In the genomic region with DNA sequence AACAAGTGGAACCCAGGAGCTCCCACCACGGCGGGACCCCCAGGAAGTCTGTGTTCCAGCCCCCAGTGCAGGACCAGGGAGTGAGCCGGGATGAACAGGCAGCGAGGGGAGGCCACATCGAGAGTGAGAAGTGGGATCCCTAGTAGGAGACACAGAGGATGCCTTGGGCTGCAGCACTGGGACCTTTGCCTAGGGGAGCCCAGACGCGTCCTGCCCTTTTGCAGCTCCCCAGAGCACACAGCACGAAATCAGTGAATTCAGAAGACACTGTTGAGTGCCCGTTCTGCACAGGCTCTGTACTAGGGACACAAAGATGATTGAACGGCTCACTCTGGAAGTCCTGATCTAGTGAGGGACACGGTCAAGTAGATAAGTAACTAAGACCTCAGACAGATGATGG, we compare ENCODE assay signal across 33 cellular contexts. TPM values are rescaled to one million over a fixed set of nuclear protein-coding genes. Genes with fewer than 3 reads are reported as not detected.
"Had no signal": no experiment of that assay in that cellular context is flagged by ENCODE, and none has a peak within 500 bp of the region (broad histone marks: within the 10 kb centered on the region; RNA-seq: fewer than 3 reads in every experiment).

No MANE protein-coding gene starts in this region.

- H3K4me1 Mint-ChIP-seq: activated B cell treated with CpG ODN at 0.5 μM for 24 hours; activated naive CD4-positive, alpha-beta T cell treated with anti-CD3 and anti-CD28 coated beads, Interleukin-2, amount 10 ng/mL, durations not matched to agents 7 days and 5 days; activated naive CD8-positive, alpha-beta T cell treated with anti-CD3 and anti-CD28 coated beads, Interleukin-2, amount 10 ng/mL, durations not matched to agents 7 days and 5 days; activated T-helper 17 cell treated with anti-CD3 and anti-CD28 coated beads, Interleukin-2, amount 50 U/mL, for 72 hours; central memory CD8-positive, alpha-beta T cell; T-helper 17 cell had no signal

- H3K27ac Mint-ChIP-seq: activated B cell treated with CpG ODN at 0.5 μM for 24 hours; activated CD8-positive, alpha-beta T cell treated with anti-CD3 and anti-CD28 coated beads for 36 hours; activated naive CD4-positive, alpha-beta T cell treated with anti-CD3 and anti-CD28 coated beads, Interleukin-2, amount 10 ng/mL, durations not matched to agents 7 days and 5 days; activated naive CD8-positive, alpha-beta T cell treated with anti-CD3 and anti-CD28 coated beads, Interleukin-2, amount 10 ng/mL, durations not matched to agents 7 days and 5 days; activated T-helper 17 cell treated with anti-CD3 and anti-CD28 coated beads, Interleukin-2, amount 50 U/mL, for 72 hours; effector memory CD8-positive, alpha-beta T cell; T-helper 17 cell; T-helper 2 cell treated with Interferon-gamma antibody and Interleukin-4, amounts not matched to agents 5 μg/mL and 100 μg/mL, for 36 hours had no signal

- H3K9me3 Mint-ChIP-seq: activated B cell treated with CpG ODN at 0.5 μM for 24 hours; activated naive CD4-positive, alpha-beta T cell treated with anti-CD3 and anti-CD28 coated beads, Interleukin-2, amount 10 ng/mL, durations not matched to agents 7 days and 5 days; activated naive CD4-positive, alpha-beta T cell treated with anti-CD3 and anti-CD28 coated beads, Interleukin-2, amount 50 U/mL, for 72 hours; activated naive CD8-positive, alpha-beta T cell treated with anti-CD3 and anti-CD28 coated beads, Interleukin-2, amount 10 ng/mL, durations not matched to agents 7 days and 5 days; activated T-cell treated with anti-CD3 and anti-CD28 coated beads, Interleukin-2, amount 50 U/mL, for 4 hours; central memory CD8-positive, alpha-beta T cell; effector memory CD8-positive, alpha-beta T cell; T-helper 2 cell treated with Interferon-gamma antibody and Interleukin-4, amounts not matched to agents 5 μg/mL and 100 μg/mL, for 36 hours had no signal

- H3K4me3 ChIP-seq: ascending aorta, breast epithelium, cardiac muscle cell, esophagus muscularis mucosa, gastrocnemius medialis had no signal

- FAIRE-seq: colon had no signal

- H3K4me1 ChIP-seq: ascending aorta, breast epithelium, esophagus muscularis mucosa, foreskin keratinocyte, gastrocnemius medialis had no signal

- DNase-seq: activated B cell treated with CpG ODN at 0.5 μM for 24 hours; activated CD4-positive, alpha-beta T cell treated with anti-CD3 and anti-CD28 coated beads for 48 hours; activated CD4-positive, alpha-beta T cell treated with anti-CD3 and anti-CD28 coated beads, Interleukin-2, amount 50 U/mL, for 1 hour; activated CD4-positive, alpha-beta T cell treated with anti-CD3 and anti-CD28 coated beads, Interleukin-2, amount 50 U/mL, for 48 hours; activated CD8-positive, alpha-beta memory T cell treated with anti-CD3 and anti-CD28 coated beads for 24 hours; activated CD8-positive, alpha-beta T cell treated with anti-CD3 and anti-CD28 coated beads for 36 hours; activated gamma-delta T cell; activated naive CD4-positive, alpha-beta T cell; activated naive CD4-positive, alpha-beta T cell treated with anti-CD3 and anti-CD28 coated beads, Interleukin-2, amount 10 ng/mL, durations not matched to agents 7 days and 5 days; activated naive CD8-positive, alpha-beta T cell treated with anti-CD3 and anti-CD28 coated beads, Interleukin-2, amount 10 ng/mL, durations not matched to agents 7 days and 5 days; activated T-cell treated with anti-CD3 and anti-CD28 coated beads, Interleukin-2, amount 50 U/mL, for 4 hours; cortex of kidney; dermis blood vessel endothelial cell; effector CD4-positive, alpha-beta T cell; effector memory CD8-positive, alpha-beta T cell; erythroblast; foreskin keratinocyte; gastrocnemius medialis; glutamatergic neuron; T-helper 1 cell; T-helper 17 cell; T1000; WERI-Rb-1 had no signal

- H3K36me3 ChIP-seq: ascending aorta, breast epithelium, cardiac muscle cell, esophagus muscularis mucosa, gastrocnemius medialis, WERI-Rb-1 had no signal

- H3K36me3 Mint-ChIP-seq: activated naive CD4-positive, alpha-beta T cell treated with anti-CD3 and anti-CD28 coated beads, Interleukin-2, amount 10 ng/mL, durations not matched to agents 7 days and 5 days; activated naive CD4-positive, alpha-beta T cell treated with anti-CD3 and anti-CD28 coated beads, Interleukin-2, amount 50 U/mL, for 72 hours; activated naive CD8-positive, alpha-beta T cell treated with anti-CD3 and anti-CD28 coated beads, Interleukin-2, amount 10 ng/mL, durations not matched to agents 7 days and 5 days had no signal

- H3K9me3 ChIP-seq: ascending aorta, breast epithelium, gastrocnemius medialis had no signal

- H3K4me3 Mint-ChIP-seq: activated B cell treated with CpG ODN at 0.5 μM for 24 hours; activated CD8-positive, alpha-beta T cell treated with anti-CD3 and anti-CD28 coated beads for 36 hours; activated naive CD4-positive, alpha-beta T cell treated with anti-CD3 and anti-CD28 coated beads, Interleukin-2, amount 10 ng/mL, durations not matched to agents 7 days and 5 days; activated naive CD8-positive, alpha-beta T cell treated with anti-CD3 and anti-CD28 coated beads, Interleukin-2, amount 10 ng/mL, durations not matched to agents 7 days and 5 days; activated T-cell treated with anti-CD3 and anti-CD28 coated beads, Interleukin-2, amount 50 U/mL, for 4 hours; activated T-helper 17 cell treated with anti-CD3 and anti-CD28 coated beads, Interleukin-2, amount 50 U/mL, for 72 hours; brain; central memory CD8-positive, alpha-beta T cell; effector memory CD8-positive, alpha-beta T cell; T-helper 17 cell; T-helper 2 cell treated with Interferon-gamma antibody and Interleukin-4, amounts not matched to agents 5 μg/mL and 100 μg/mL, for 36 hours had no signal

- H3K27ac ChIP-seq: ascending aorta, breast epithelium, cardiac muscle cell, esophagus muscularis mucosa, foreskin keratinocyte, gastrocnemius medialis, WERI-Rb-1 had no signal

- H3K27me3 ChIP-seq: ascending aorta had no signal

RNA-seq across cellular contexts. Expression of gene TRIM67, which starts 23.5 kb away (rescaled TPM):
- total RNA-seq: activated B cell treated with CpG ODN at 0.5 μM for 24 hours; activated CD8-positive, alpha-beta T cell treated with anti-CD3 and anti-CD28 coated beads for 36 hours; activated naive CD8-positive, alpha-beta T cell treated with anti-CD3 and anti-CD28 coated beads, Interleukin-2, amount 10 ng/mL, durations not matched to agents 7 days and 5 days; activated T-cell treated with anti-CD3 and anti-CD28 coated beads, Interleukin-2, amount 50 U/mL, for 4 hours; activated T-helper 17 cell treated with anti-CD3 and anti-CD28 coated beads, Interleukin-2, amount 50 U/mL, for 72 hours; ascending aorta; breast epithelium; dermis blood vessel endothelial cell; foreskin keratinocyte; gastrocnemius medialis; T-helper 17 cell had no signal
- polyA plus RNA-seq: cardiac muscle cell, foreskin keratinocyte had no signal
